ENCODE assay signal across 8 cellular contexts in the genomic region with DNA sequence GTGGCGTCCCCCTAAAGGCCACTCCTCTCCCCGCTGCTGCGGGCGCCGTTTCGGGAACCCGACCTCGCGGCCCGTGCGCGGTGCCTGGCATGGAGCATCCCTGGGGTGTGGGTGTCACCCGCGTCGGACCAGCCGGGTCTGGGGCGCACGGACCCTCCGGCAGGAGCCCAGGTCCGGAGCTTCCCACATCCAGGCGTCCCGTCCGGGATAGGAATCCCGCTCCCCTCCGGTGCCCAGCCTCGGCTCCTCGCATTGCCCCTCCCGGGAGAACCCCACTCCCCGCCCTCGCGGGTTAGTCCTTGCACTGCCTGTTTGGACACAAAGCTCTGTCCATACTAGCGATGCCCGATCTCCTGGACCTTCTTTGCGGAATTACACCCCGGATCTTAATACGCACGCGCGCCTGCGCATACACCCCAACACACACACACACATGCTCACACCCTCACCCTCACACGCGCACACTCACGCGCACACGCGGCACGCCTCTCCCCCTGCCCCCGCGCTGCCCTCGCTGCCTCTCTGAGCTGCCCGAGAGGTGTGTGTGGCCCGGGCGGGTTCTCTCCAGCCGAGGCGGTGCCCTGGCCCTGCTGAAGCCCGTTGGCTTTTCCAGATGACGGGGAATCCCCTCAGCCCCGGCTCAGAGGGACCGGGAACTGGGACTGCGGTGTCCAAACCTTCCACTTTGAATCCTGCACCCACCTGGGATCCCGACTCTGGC. TPM values are rescaled to one million over a fixed set of nuclear protein-coding genes. Genes with fewer than 3 reads are reported as not detected.
DNase-seq lines count a peak whose midpoint lies in the region; ATAC-seq and TF ChIP-seq lines count a peak whose summit lies in the region.

No MANE protein-coding gene starts in this region.

- H3F3A ChIP-seq in PC-3 (ENCODE audit: low read length, unreplicated experiment): no peaks in the 10 kb centered on the region

- H3K4me1 ChIP-seq in PC-3 (ENCODE audit: insufficient read depth, low read length) (peaks cover 5% of the 10 kb centered on the region; the same call in 1 of the 2 replicates), thymus (ENCODE audit: control insufficient read depth, insufficient read depth, low read length) (peaks cover 6% of the 10 kb centered on the region)

- peak overlapping the region; percentile 69 for H3K4me3 ChIP-seq in PC-3 (ENCODE audit: low read length)
- peak overlapping the region; percentile 80 for H3K4me3 ChIP-seq in fibroblast of pulmonary artery (replicated peaks; ENCODE audit: low read depth, low read length)
- peak overlapping the region; percentile 84 for H3K4me3 ChIP-seq in thymus (ENCODE audit: low read length)

- H3K27ac Mint-ChIP-seq in natural killer cell: peak overlapping the region; percentile 14 to 89

- H3K4me2 ChIP-seq in PC-3 (ENCODE audit: low read length): peak overlapping the region; percentile 80

- no peaks in the 10 kb centered on the region for H3K27me3 ChIP-seq in PC-3 (ENCODE audit: low read length)
- peaks cover 7% of the 10 kb centered on the region for H3K27me3 ChIP-seq in thymus (ENCODE audit: control insufficient read depth, insufficient read depth)

- ATAC-seq in GM18868 (IDR thresholded peaks at IDR 0.05; ENCODE audit: unreplicated experiment) (peak; percentile 27), HG03108 (IDR thresholded peaks at IDR 0.05; ENCODE audit: unreplicated experiment) (peak; percentile 25), PC-3 (peak; percentile 44), natural killer cell (peak; percentile 33 to 48 (median 47))

- H3K36me3 ChIP-seq in PC-3 (ENCODE audit: low read depth, low read length): no peaks in the 10 kb centered on the region
- H3K36me3 ChIP-seq in thymus (ENCODE audit: control insufficient read depth, insufficient read depth): no peaks in the 10 kb centered on the region

- no peaks in the 10 kb centered on the region for H3K9me2 ChIP-seq in PC-3 (replicated peaks; ENCODE audit: low read length)

- CTCF ChIA-PET in PC-3 (lab: Charles Lee): no interaction called here

- peaks cover 6 to 18% of the 10 kb centered on the region in 2 donors for H3K4me1 Mint-ChIP-seq in natural killer cell

- POLR2A ChIA-PET in PC-3 (lab: Charles Lee; ENCODE audit: unreplicated experiment): interaction anchor here (0.5 to 0.7 kb wide), 3 partner anchors 24 to 651 kb away, joined by 3 to 8 read pairs (median 5); no protein-coding TSS in a partner anchor

- H3K79me2 ChIP-seq in PC-3 (ENCODE audit: low read length): no peaks in the 10 kb centered on the region

- no peaks in the 10 kb centered on the region for H3K36me3 Mint-ChIP-seq in natural killer cell

- peak overlapping the region; percentile 93 for H3K4me3 Mint-ChIP-seq in natural killer cell

- H4K20me1 ChIP-seq in PC-3 (ENCODE audit: low read length): no peaks in the 10 kb centered on the region

- peak overlapping the region; percentile 71 for H2AFZ ChIP-seq in PC-3 (ENCODE audit: low read length)

- H3K9ac ChIP-seq in PC-3 (ENCODE audit: low read length): peak overlapping the region; percentile 26; the same call in 1 of the 2 replicates

- H3K9me3 ChIP-seq in PC-3 (ENCODE audit: low read length): no peaks in the 10 kb centered on the region
- no peaks in the 10 kb centered on the region for H3K9me3 ChIP-seq in thymus (ENCODE audit: control insufficient read depth)

- intact Hi-C loops in PC-3 (cut with micrococcal nuclease) (no loop called here), natural killer cell (cut with micrococcal nuclease) (loop anchor here (10.0 kb wide), 1 partner anchor 149 kb away; the partner anchor contains the start of gene ZNRF2)

- H3K9me3 Mint-ChIP-seq in natural killer cell: no peaks in the 10 kb centered on the region

- H3K27me3 Mint-ChIP-seq in natural killer cell (ENCODE audit: low read depth in 2 of 2): peaks cover 4 to 7% of the 10 kb centered on the region in 2 donors

- H3K27ac ChIP-seq in PC-3 (ENCODE audit: low read length) (no peak overlapping the region), thymus (ENCODE audit: low read depth) (no peak overlapping the region)

- TF ChIP-seq CTCF in PC-3 (conservative IDR thresholded peaks at IDR 0.05; ENCODE audit: low read depth, low read length) (no peak), fibroblast of pulmonary artery (IDR thresholded peaks at IDR 0.05; ENCODE audit: low read length, missing control alignments) (no peak), natural killer cell (IDR thresholded peaks at IDR 0.05) (no peak)

- BruUV-seq in PC-3 (replicated peaks; lab: Mats Ljungman, UMichigan): no TSS peak

- peak; percentile 77 for DNase-seq in AG08395 (ENCODE audit: low spot score)
- peak; percentile 27 for DNase-seq in PC-3
- DNase-seq in activated effector memory CD4-positive, alpha-beta T cell treated with anti-CD3 and anti-CD28 coated beads, Interleukin-2, amount 50 U/mL, for 16 hours: peak; percentile 81
- peak; percentile 61 for DNase-seq in fibroblast of pulmonary artery (ENCODE audit: low read depth)
- peak; percentile 37 for DNase-seq in natural killer cell

- WGBS in thymus: under 1% methylated on average over 61 of the region's 61 CpGs

RNA-seq across cellular contexts. Expression of gene MTURN, which starts 0.9 kb away (rescaled TPM):
- total RNA-seq in PC-3 (2014; rRNA removed) (5.4 and 6.3 TPM in 2 replicates), natural killer cell (10 to 100 TPM; 31.6 to 37.3 (median 32.8) TPM)
- polyA plus RNA-seq in thymus: 18.9 TPM

Comparison
In these comparisons a context has a peak if more than half of its experiments do, and no peak if none do; other contexts are left out.
1. DNase-seq: peak in every context shown above with its lines; median percentile 81 in activated effector memory CD4-positive, alpha-beta T cell treated with anti-CD3 and anti-CD28 coated beads, Interleukin-2, amount 50 U/mL, for 16 hours; 77 in AG08395; 61 in fibroblast of pulmonary artery; 37 in natural killer cell; 27 in PC-3.